Comparison of ENCODE assay signal across 9 cellular contexts in genomic region chr5:143262393-143263174, GRCh38.
DNase-seq lines count a peak whose midpoint lies in the region; ATAC-seq, FAIRE-seq and TF ChIP-seq lines count a peak whose summit lies in the region.
"Had no signal": no experiment of that assay in that cellular context is flagged by ENCODE, and none has a peak within 500 bp of the region (broad histone marks: within the 10 kb centered on the region; RNA-seq: fewer than 3 reads in every experiment).

No MANE protein-coding gene starts in this region.

- DNase-seq in non-pigmented ciliary epithelial cell (ENCODE audit: low read depth) (peak; percentile 93), DMS153 (lab: John Stamatoyannopoulos, UW) (no peak), frontal cortex (ENCODE audit: low spot score in 2 of 2) (no peak), NCI-H187 (lab: John Stamatoyannopoulos, UW) (no peak), NCI-H1105 treated with DMSO at 0.1 percent for 48 hours (lab: John Stamatoyannopoulos, UW) (no peak)
- DNase-seq: stimulated activated naive B cell treated with anti-CD40 and anti-IgM and Interleukin-4, amounts not matched to agents 10 μg/mL and 1 μg/mL and 100 μg/mL, for 72 hours had no signal

- no peak for FAIRE-seq in frontal cortex (lab: Jason Lieb, UNC)

- ATAC-seq in GM18868 (IDR thresholded peaks at IDR 0.05; ENCODE audit: unreplicated experiment) (peak; percentile 88), HG02885 (IDR thresholded peaks at IDR 0.05; ENCODE audit: poor library complexity, unreplicated experiment) (peak; percentile 91), SK-N-SH treated with all-trans-retinoic acid at 6 μM for 48 hours (peak; percentile 75)

TF ChIP-seq in SK-N-SH treated with all-trans-retinoic acid at 6 μM for 48 hours, 23 proteins besides CTCF, POLR2A, EP300 and RAD21:
- TF ChIP-seq ARNTL (CRISPR knock-in tag; IDR thresholded peaks at IDR 0.05; ENCODE audit: borderline replicate concordance, low read depth) (no peak), BACH2 (CRISPR knock-in tag; IDR thresholded peaks at IDR 0.05; ENCODE audit: borderline replicate concordance) (no peak), PPARA (CRISPR knock-in tag; IDR thresholded peaks at IDR 0.05; ENCODE audit: borderline replicate concordance) (no peak), ZC3H10 (CRISPR knock-in tag; IDR thresholded peaks at IDR 0.05) (no peak), ESRRG (CRISPR knock-in tag; IDR thresholded peaks at IDR 0.05) (no peak)
- TF ChIP-seq, protein P1, sequence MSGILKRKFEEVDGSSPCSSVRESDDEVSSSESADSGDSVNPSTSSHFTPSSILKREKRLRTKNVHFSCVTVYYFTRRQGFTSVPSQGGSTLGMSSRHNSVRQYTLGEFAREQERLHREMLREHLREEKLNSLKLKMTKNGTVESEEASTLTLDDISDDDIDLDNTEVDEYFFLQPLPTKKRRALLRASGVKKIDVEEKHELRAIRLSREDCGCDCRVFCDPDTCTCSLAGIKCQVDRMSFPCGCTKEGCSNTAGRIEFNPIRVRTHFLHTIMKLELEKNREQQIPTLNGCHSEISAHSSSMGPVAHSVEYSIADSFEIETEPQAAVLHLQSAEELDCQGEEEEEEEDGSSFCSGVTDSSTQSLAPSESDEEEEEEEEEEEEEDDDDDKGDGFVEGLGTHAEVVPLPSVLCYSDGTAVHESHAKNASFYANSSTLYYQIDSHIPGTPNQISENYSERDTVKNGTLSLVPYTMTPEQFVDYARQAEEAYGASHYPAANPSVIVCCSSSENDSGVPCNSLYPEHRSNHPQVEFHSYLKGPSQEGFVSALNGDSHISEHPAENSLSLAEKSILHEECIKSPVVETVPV (CRISPR knock-in tag; IDR thresholded peaks at IDR 0.05), result no peak
